8 cellular contexts compared by ENCODE assay signal in the genomic region with DNA sequence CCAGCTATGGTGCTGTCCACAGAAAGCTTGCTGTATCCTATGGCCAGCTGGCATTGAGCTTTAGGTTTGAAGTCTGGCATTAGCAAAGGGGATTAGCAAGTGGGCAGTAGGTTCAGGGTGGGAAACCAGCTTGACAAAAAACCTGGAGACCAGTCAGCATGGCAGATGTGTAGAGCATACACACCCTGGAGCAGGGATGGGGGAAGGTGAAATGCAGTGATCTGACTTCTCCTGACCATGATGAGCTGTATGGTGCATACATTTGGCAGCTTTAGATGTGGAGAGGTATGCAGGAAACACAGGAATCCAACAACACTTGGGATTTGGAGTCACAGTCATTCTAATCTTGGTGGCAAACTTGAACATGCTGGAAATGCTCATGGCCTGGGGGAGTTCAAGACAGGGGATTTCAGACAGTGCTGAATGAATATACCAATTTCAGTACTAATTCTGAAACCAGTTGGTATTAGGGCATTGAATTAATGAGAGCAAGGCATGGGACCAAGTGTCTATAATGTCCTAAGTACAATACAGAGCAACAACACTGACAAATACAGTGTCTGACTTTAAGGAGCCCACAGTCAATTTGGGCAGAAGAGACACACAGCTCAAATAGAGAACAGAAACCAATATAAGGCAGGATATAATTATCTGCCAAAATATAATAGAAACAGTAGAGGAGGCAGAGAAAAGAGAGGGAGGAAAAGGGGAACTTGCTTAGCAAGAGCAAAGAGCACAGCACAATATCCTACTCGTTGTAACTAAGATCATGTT. TPM values are rescaled to one million over a fixed set of nuclear protein-coding genes. Genes with fewer than 3 reads are reported as not detected.
DNase-seq lines count a peak whose midpoint lies in the region; ATAC-seq and TF ChIP-seq lines count a peak whose summit lies in the region.

No MANE protein-coding gene starts in this region.

- no peaks in the 10 kb centered on the region for H3K36me3 ChIP-seq in BE2C

- H3K4me3 Mint-ChIP-seq in activated T-helper 2 cell treated with anti-CD3 and anti-CD28 coated beads, Interferon-gamma antibody, Interleukin-2, Interleukin-4, amounts not matched to agents 10 μg/mL and 5 μg/mL and 100 μg/mL, durations not matched to agents 14 hours and 24 hours and 36 hours (ENCODE audit: low read depth): no peak overlapping the region
- H3K4me3 Mint-ChIP-seq in mesothelial cell of epicardium: no peak overlapping the region

- peaks cover 75% of the 10 kb centered on the region for H3K4me1 Mint-ChIP-seq in activated T-helper 2 cell treated with anti-CD3 and anti-CD28 coated beads, Interferon-gamma antibody, Interleukin-2, Interleukin-4, amounts not matched to agents 10 μg/mL and 5 μg/mL and 100 μg/mL, durations not matched to agents 14 hours and 24 hours and 36 hours (ENCODE audit: low read depth)
- peaks cover 7% of the 10 kb centered on the region for H3K4me1 Mint-ChIP-seq in mesothelial cell of epicardium

- TF ChIP-seq CTCF in GM13977 (IDR thresholded peaks at IDR 0.05; ENCODE audit: extremely low read depth, insufficient read depth, missing control alignments) (no peak), mesothelial cell of epicardium (IDR thresholded peaks at IDR 0.05; ENCODE audit: unreplicated experiment) (no peak), BE2C (IDR thresholded peaks at IDR 0.05; ENCODE audit: low read depth, low read length) (no peak)

- peak; percentile 70 for ATAC-seq in GM21381 (IDR thresholded peaks at IDR 0.05; ENCODE audit: unreplicated experiment)
- peak; percentile 64 for ATAC-seq in HG03439 (IDR thresholded peaks at IDR 0.05; ENCODE audit: unreplicated experiment)

- H3K27ac Mint-ChIP-seq in activated T-helper 2 cell treated with anti-CD3 and anti-CD28 coated beads, Interferon-gamma antibody, Interleukin-2, Interleukin-4, amounts not matched to agents 10 μg/mL and 5 μg/mL and 100 μg/mL, durations not matched to agents 14 hours and 24 hours and 36 hours: peak overlapping the region; percentile 76
- H3K27ac Mint-ChIP-seq in mesothelial cell of epicardium: no peak overlapping the region

- no peaks in the 10 kb centered on the region for H3K27me3 Mint-ChIP-seq in activated T-helper 2 cell treated with anti-CD3 and anti-CD28 coated beads, Interferon-gamma antibody, Interleukin-2, Interleukin-4, amounts not matched to agents 10 μg/mL and 5 μg/mL and 100 μg/mL, durations not matched to agents 14 hours and 24 hours and 36 hours (ENCODE audit: low read depth)
- peaks cover 36% of the 10 kb centered on the region for H3K27me3 Mint-ChIP-seq in mesothelial cell of epicardium (ENCODE audit: low read depth)

- H3K36me3 Mint-ChIP-seq in activated T-helper 2 cell treated with anti-CD3 and anti-CD28 coated beads, Interferon-gamma antibody, Interleukin-2, Interleukin-4, amounts not matched to agents 10 μg/mL and 5 μg/mL and 100 μg/mL, durations not matched to agents 14 hours and 24 hours and 36 hours (ENCODE audit: low read depth): peaks cover 57% of the 10 kb centered on the region
- H3K36me3 Mint-ChIP-seq in mesothelial cell of epicardium: no peaks in the 10 kb centered on the region

- no peak overlapping the region for H3K4me3 ChIP-seq in BE2C (ENCODE audit: low read depth, low read length)

- no peaks in the 10 kb centered on the region for H3K27me3 ChIP-seq in BE2C

- intact Hi-C loops in activated T-helper 2 cell treated with anti-CD3 and anti-CD28 coated beads, Interferon-gamma antibody, Interleukin-2, Interleukin-4, amounts not matched to agents 10 μg/mL and 5 μg/mL and 100 μg/mL, durations not matched to agents 14 hours and 24 hours and 36 hours (cut with micrococcal nuclease): loop anchor here (1.0 kb wide), 2 partner anchors 8 to 12 kb away; a partner anchor contains a TSS

- peak; percentile 2 for DNase-seq in GM13977 (ENCODE audit: low spot score)
- no peak for DNase-seq in activated T-helper 2 cell treated with anti-CD3 and anti-CD28 coated beads, Interferon-gamma antibody, Interleukin-2, Interleukin-4, amounts not matched to agents 10 μg/mL and 5 μg/mL and 100 μg/mL, durations not matched to agents 14 hours and 24 hours and 36 hours (ENCODE audit: low spot score)
- DNase-seq in NCI-H1048 (lab: John Stamatoyannopoulos, UW): no peak
- DNase-seq in mesothelial cell of epicardium (ENCODE audit: low spot score in 2 of 2, unreplicated experiment in 2 of 2): no peak
- DNase-seq in NCI-H2107 treated with DMSO at 0.1 percent for 48 hours (lab: John Stamatoyannopoulos, UW; ENCODE audit: unreplicated experiment): no peak
- no peak for DNase-seq in BE2C

- H3K9me3 ChIP-seq in BE2C: no peaks in the 10 kb centered on the region

- H3K9me3 Mint-ChIP-seq in activated T-helper 2 cell treated with anti-CD3 and anti-CD28 coated beads, Interferon-gamma antibody, Interleukin-2, Interleukin-4, amounts not matched to agents 10 μg/mL and 5 μg/mL and 100 μg/mL, durations not matched to agents 14 hours and 24 hours and 36 hours: no peaks in the 10 kb centered on the region
- peaks cover 4% of the 10 kb centered on the region for H3K9me3 Mint-ChIP-seq in mesothelial cell of epicardium

- H3K4me1 ChIP-seq in BE2C: no peaks in the 10 kb centered on the region

- in situ Hi-C loops in GM13977 (cut with MboI; ENCODE audit: low pct_unique_long_range_greater_than_20kb, low sequenced_read_pairs, unreplicated experiment): no loop called here

RNA-seq across cellular contexts. Expression of a gene that starts 11.8 kb away (rescaled TPM):
- total RNA-seq in activated T-helper 2 cell treated with anti-CD3 and anti-CD28 coated beads, Interferon-gamma antibody, Interleukin-2, Interleukin-4, amounts not matched to agents 10 μg/mL and 5 μg/mL and 100 μg/mL, durations not matched to agents 14 hours and 24 hours and 36 hours: 54.1 and 58.3 TPM in 2 replicates
- total RNA-seq in mesothelial cell of epicardium: 0.34 to 0.51 TPM (median 0.38 TPM) in 3 replicates
- polyA plus RNA-seq in BE2C (2012; ENCODE audit: insufficient read depth, insufficient read length, low read depth): 1.9 TPM

Comparison
In these comparisons a context has a peak if more than half of its experiments do, and no peak if none do; other contexts are left out.
1. RNA of a gene that starts 11.8 kb away (total RNA-seq): 54.1 to 58.3 TPM in activated T-helper 2 cell treated with anti-CD3 and anti-CD28 coated beads, Interferon-gamma antibody, Interleukin-2, Interleukin-4, amounts not matched to agents 10 μg/mL and 5 μg/mL and 100 μg/mL, durations not matched to agents 14 hours and 24 hours and 36 hours; 0.34 to 0.51 TPM in mesothelial cell of epicardium; every median in the first group is over 10 times any median in the second.